Comparison of ENCODE assay signal across 22 cellular contexts in the genomic region with DNA sequence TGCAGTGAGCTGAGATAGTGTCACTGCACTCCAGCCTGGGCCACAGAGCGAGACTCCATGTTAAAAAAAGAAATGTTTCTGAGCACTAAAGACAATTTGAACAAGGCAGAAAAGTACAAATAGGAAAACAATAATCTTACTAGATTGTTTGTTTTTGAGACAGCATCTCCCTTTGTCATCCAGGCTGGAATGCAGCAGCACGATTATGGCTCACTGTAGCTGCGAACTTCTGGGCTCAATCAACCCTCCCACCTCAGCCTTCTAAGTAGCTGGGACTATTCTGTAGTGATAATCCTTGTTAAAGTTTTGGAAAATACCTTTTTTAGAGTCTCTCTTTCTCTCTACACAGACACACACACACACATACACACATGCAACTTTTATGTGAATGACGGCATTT.
A peak's percentile ranks its signal among the peaks of the same experiment; 100 is the strongest.
DNase-seq lines count a peak whose midpoint lies in the region; ATAC-seq, FAIRE-seq and TF ChIP-seq lines count a peak whose summit lies in the region.
"Had no signal": no experiment of that assay in that cellular context is flagged by ENCODE, and none has a peak within 500 bp of the region (broad histone marks: within the 10 kb centered on the region; RNA-seq: fewer than 3 reads in every experiment).

No MANE protein-coding gene starts in this region.

- H2BK120ac ChIP-seq in H9 (ENCODE audit: low read depth, low read length, poor library complexity, severe bottlenecking), result no peak overlapping the region

- H4K8ac ChIP-seq in H9 (replicated peaks; ENCODE audit: insufficient read length, low read depth, low read length), result no peak overlapping the region

- H3K79me1 ChIP-seq in H9 (ENCODE audit: insufficient read depth, low read depth, low read length, poor library complexity, severe bottlenecking), result no peaks in the 10 kb centered on the region

- TF ChIP-seq CTCF in HEK293 (tag by site-specific recombination; IDR thresholded peaks at IDR 0.05) (no peak), WI38 (IDR thresholded peaks at IDR 0.05; ENCODE audit: low read depth, low read length) (no peak), tibial artery (IDR thresholded peaks at IDR 0.05) (no peak), H9 (conservative IDR thresholded peaks at IDR 0.05) (no peak), HepG2 (CRISPR knock-in tag; IDR thresholded peaks at IDR 0.05) (no peak)

- H2AFZ ChIP-seq in H9 (ENCODE audit: low read length), result no peak overlapping the region
- H2AFZ ChIP-seq in HepG2 (ENCODE audit: low read length), result no peak overlapping the region

- CTCF ChIA-PET in HEK293 (lab: Yijun Ruan, JAX) (interaction anchor here (0.6 to 0.7 kb wide), 2 partner anchors 71 to 292 kb away, joined by 3 read pairs; no protein-coding TSS in a partner anchor), HepG2 (lab: Yijun Ruan, JAX; ENCODE audit: low intra/inter-chr PET ratio, low total read pairs) (no interaction called here)

- no peak for TF ChIP-seq POLR2A in HepG2 (IDR thresholded peaks at IDR 0.05; ENCODE audit: insufficient read depth in 1 of 2, low read depth in 2 of 2, low read length in 2 of 2)

- H3K4me3 ChIP-seq in HEK293 (ENCODE audit: low read depth, low read length) (no peak overlapping the region), WI38 (ENCODE audit: low read depth, low read length) (0 out of 2 replicates have a peak overlapping the region, but pooled peaks have one; percentile 6), muscle layer of duodenum (ENCODE audit: low read depth in 1 of 2, low read length in 2 of 2) (no peak overlapping the region), tibial artery (no peak overlapping the region), HepG2 (replicated peaks in 1 of 3; ENCODE audit: insufficient read depth in 1 of 3, low read depth in 2 of 3, low read length in 3 of 3) (no peak overlapping the region)
- H3K4me3 ChIP-seq: mucosa of descending colon, SJCRH30, thyroid gland had no signal

- POLR2A ChIA-PET in HEK293 (lab: Yijun Ruan, JAX), result no interaction called here
- POLR2A ChIA-PET in HepG2 (lab: Yijun Ruan, JAX), result no interaction called here

- H3K4ac ChIP-seq in H9 (ENCODE audit: low read depth, low read length), result no peak overlapping the region

- H2BK15ac ChIP-seq in H9 (ENCODE audit: low read depth, low read length), result no peak overlapping the region

- H3K18ac ChIP-seq in H9 (ENCODE audit: insufficient read length, low read depth, low read length), result no peak overlapping the region

- H3K9me3 ChIP-seq in HEK293 (ENCODE audit: control insufficient read depth, insufficient read depth, low read depth, low read length), result no peaks in the 10 kb centered on the region
- H3K9me3 ChIP-seq in muscle layer of duodenum (ENCODE audit: control insufficient read depth in 1 of 2, low read length in 2 of 2), result no peaks in the 10 kb centered on the region
- no peaks in the 10 kb centered on the region for H3K9me3 ChIP-seq in tibial artery
- no peaks in the 10 kb centered on the region for H3K9me3 ChIP-seq in H9 (ENCODE audit: control insufficient read depth, low read depth, low read length)
- no peaks in the 10 kb centered on the region for H3K9me3 ChIP-seq in HepG2 (ENCODE audit: low read length)
- H3K9me3 ChIP-seq: mucosa of descending colon, neutrophil, SJCRH30, thyroid gland had no signal

- no peak overlapping the region for H2AK5ac ChIP-seq in H9 (ENCODE audit: insufficient read length, low read length)

- no peaks in the 10 kb centered on the region for H3K27me3 Mint-ChIP-seq in H9 (ENCODE audit: low read depth)
- H3K27me3 Mint-ChIP-seq: activated CD4-positive, alpha-beta memory T cell treated with anti-CD3 and anti-CD28 coated beads, Interleukin-2, amount 10 ng/mL, durations not matched to agents 7 days and 5 days; stimulated activated memory B cell treated with anti-CD40 and anti-IgM and Interleukin-4, amounts not matched to agents 10 μg/mL and 1 μg/mL and 100 μg/mL, for 72 hours had no signal

- intact Hi-C loops in tibial artery (cut with DNase I; ENCODE audit: low total_unique reads), result loop anchor here (5.0 kb wide), 1 partner anchor 44 kb away; no protein-coding TSS in a partner anchor
- intact Hi-C loops in HepG2 (cut with micrococcal nuclease; ENCODE audit: unreplicated experiment), result loop anchor here (10.0 kb wide), 1 partner anchor 516 kb away; the partner anchor contains the start of gene BCL6

- H3K56ac ChIP-seq in H9 (ENCODE audit: insufficient read length, low read depth, low read length), result no peak overlapping the region

- peaks cover 7 to 8% of the 10 kb centered on the region in 2 experiments; a peak in 3 of 4 replicates for H3K4me1 Mint-ChIP-seq in H9

- no peak for FAIRE-seq in HepG2 (lab: Jason Lieb, UNC)

- H3T11ph ChIP-seq in H9 (ENCODE audit: low read length), result no peak overlapping the region

- H3K14ac ChIP-seq in H9 (ENCODE audit: insufficient read depth, low read length), result no peak overlapping the region

- H3K23ac ChIP-seq in H9 (ENCODE audit: insufficient read length, low read depth, low read length), result no peak overlapping the region

- H4K91ac ChIP-seq in H9 (ENCODE audit: insufficient read length, low read depth, low read length), result no peak overlapping the region

- H3K27ac Mint-ChIP-seq in H9, result no peak overlapping the region
- H3K27ac Mint-ChIP-seq: activated CD4-positive, alpha-beta memory T cell treated with anti-CD3 and anti-CD28 coated beads, Interleukin-2, amount 10 ng/mL, durations not matched to agents 7 days and 5 days; stimulated activated memory B cell treated with anti-CD40 and anti-IgM and Interleukin-4, amounts not matched to agents 10 μg/mL and 1 μg/mL and 100 μg/mL, for 72 hours; WTC11 had no signal

- no peaks in the 10 kb centered on the region for H3K9me3 Mint-ChIP-seq in H9
- H3K9me3 Mint-ChIP-seq: activated CD4-positive, alpha-beta memory T cell treated with anti-CD3 and anti-CD28 coated beads, Interleukin-2, amount 10 ng/mL, durations not matched to agents 7 days and 5 days; stimulated activated memory B cell treated with anti-CD40 and anti-IgM and Interleukin-4, amounts not matched to agents 10 μg/mL and 1 μg/mL and 100 μg/mL, for 72 hours; WTC11 had no signal

- H3K36me3 ChIP-seq in HEK293 (ENCODE audit: control insufficient read depth in 2 of 2, insufficient read depth in 1 of 2, low read length in 2 of 2) (no peaks in the 10 kb centered on the region), muscle layer of duodenum (ENCODE audit: control insufficient read depth in 1 of 2, insufficient read depth in 2 of 2, low read length in 2 of 2) (peaks cover 0 to 17% of the 10 kb centered on the region in 2 donors), tibial artery (no peaks in the 10 kb centered on the region), HepG2 (replicated peaks in 1 of 2; ENCODE audit: control insufficient read depth in 1 of 2, insufficient read depth in 2 of 2, low read length in 2 of 2) (no peaks in the 10 kb centered on the region; a peak in 1 of 5 replicates)
- H3K36me3 ChIP-seq: neutrophil, SJCRH30, thyroid gland had no signal

- no CpG with 5 or more reads among the region's 4 CpGs for WGBS in H9 (ENCODE audit: extremely low coverage, insufficient read length, low lambda C conversion rate)
- WGBS in HepG2 (ENCODE audit: low lambda C conversion rate), result 84% methylated on average over 4 of the region's 4 CpGs

- no peaks in the 10 kb centered on the region for H3K23me2 ChIP-seq in H9 (ENCODE audit: insufficient read length, low read depth, low read length, poor library complexity, severe bottlenecking)

- no peak overlapping the region for H2BK5ac ChIP-seq in H9 (ENCODE audit: insufficient read length, low read length)

- no peaks in the 10 kb centered on the region for H3K79me2 ChIP-seq in H9 (ENCODE audit: insufficient read depth, low read length)
- peaks cover 22% of the 10 kb centered on the region for H3K79me2 ChIP-seq in HepG2 (ENCODE audit: insufficient read depth, low read length)

- no peak for TF ChIP-seq RAD21 in HepG2 (CRISPR knock-in tag; IDR thresholded peaks at IDR 0.05)

- no peak overlapping the region for H2BK12ac ChIP-seq in H9 (ENCODE audit: insufficient read length, low read depth, low read length)

- no peaks in the 10 kb centered on the region for H3K36me3 Mint-ChIP-seq in H9 (ENCODE audit: insufficient read depth in 1 of 3, low read depth in 3 of 3)
- H3K36me3 Mint-ChIP-seq: WTC11 had no signal

- no peak for ATAC-seq in HepG2
- ATAC-seq: left lobe of liver; mucosa of descending colon; stimulated activated memory B cell treated with anti-CD40 and anti-IgM and Interleukin-4, amounts not matched to agents 10 μg/mL and 1 μg/mL and 100 μg/mL, for 72 hours; WTC11 had no signal

- H3K27ac ChIP-seq in HEK293 (ENCODE audit: extremely low read depth, low read depth, low read length) (no peak overlapping the region), muscle layer of duodenum (ENCODE audit: low read length) (peak overlapping the region; percentile 96), tibial artery (peak overlapping the region; percentile 90 to 96), H9 (ENCODE audit: insufficient read length, low read depth, low read length) (no peak overlapping the region), HepG2 (ENCODE audit: extremely low read length, insufficient read depth, low read length) (no peak overlapping the region)
- H3K27ac ChIP-seq: KMS-11, neutrophil, SJCRH30, thyroid gland had no signal

- DNase-seq in tibial artery, result no peak
- DNase-seq in H9, result no peak
- DNase-seq in stimulated activated CD4-positive, alpha-beta T cell treated with anti-CD3 and anti-CD28 coated beads, Interleukin-2, amount 100 ng/mL, for 24 hours, result no peak
- no peak for DNase-seq in HepG2 (ENCODE audit: low spot score)
- DNase-seq: activated CD4-positive, alpha-beta memory T cell treated with anti-CD3 and anti-CD28 coated beads, Interleukin-2, amount 10 ng/mL, durations not matched to agents 7 days and 5 days; activated naive CD4-positive, alpha-beta T cell treated with Interleukin-2 at 50 U/mL for 16 hours; effector memory CD4-positive, alpha-beta T cell; H7; mucosa of descending colon; NCI-H187; NCI-H774; SJCRH30; T-helper 2 cell; thyroid gland had no signal

- no TSS peak for BruUV-seq in HepG2 (replicated peaks; lab: Mats Ljungman, UMichigan)

- no peak overlapping the region for H3K4me3 Mint-ChIP-seq in H9
- H3K4me3 Mint-ChIP-seq: activated CD4-positive, alpha-beta memory T cell treated with anti-CD3 and anti-CD28 coated beads, Interleukin-2, amount 10 ng/mL, durations not matched to agents 7 days and 5 days; stimulated activated memory B cell treated with anti-CD40 and anti-IgM and Interleukin-4, amounts not matched to agents 10 μg/mL and 1 μg/mL and 100 μg/mL, for 72 hours; WTC11 had no signal

- H3K27me3 ChIP-seq in muscle layer of duodenum (ENCODE audit: low read depth, low read length), result no peaks in the 10 kb centered on the region
- no peaks in the 10 kb centered on the region for H3K27me3 ChIP-seq in tibial artery
- H3K27me3 ChIP-seq in H9 (ENCODE audit: insufficient read depth, low read length), result no peaks in the 10 kb centered on the region
- H3K27me3 ChIP-seq in HepG2 (ENCODE audit: control insufficient read depth in 1 of 2, insufficient read depth in 2 of 2, low read length in 2 of 2), result no peaks in the 10 kb centered on the region
- H3K27me3 ChIP-seq: neutrophil, SJCRH30, thyroid gland had no signal

- H2BK20ac ChIP-seq in H9 (ENCODE audit: low read depth, low read length, poor library complexity, severe bottlenecking), result no peak overlapping the region

- H3K4me1 ChIP-seq in HEK293 (ENCODE audit: control insufficient read depth, insufficient read depth, low read length) (peaks cover 2% of the 10 kb centered on the region; the same call in 1 of the 2 replicates), muscle layer of duodenum (ENCODE audit: control insufficient read depth in 1 of 2, insufficient read depth in 2 of 2, low read length in 2 of 2) (peaks cover 27 to 30% of the 10 kb centered on the region in 2 donors), tibial artery (peaks cover 0 to 98% (median 75%) of the 10 kb centered on the region in 4 donors), H9 (ENCODE audit: insufficient read depth, low read length) (peaks cover 5% of the 10 kb centered on the region; the same call in 1 of the 2 replicates), HepG2 (ENCODE audit: insufficient read depth, low read length) (peaks cover 80% of the 10 kb centered on the region)
- H3K4me1 ChIP-seq: SJCRH30 had no signal

- no peak overlapping the region for H4K5ac ChIP-seq in H9 (ENCODE audit: insufficient read length, low read depth, low read length)

- no peaks in the 10 kb centered on the region for H4K20me1 ChIP-seq in H9 (ENCODE audit: control insufficient read depth, insufficient read depth, insufficient read length)
- no peaks in the 10 kb centered on the region for H4K20me1 ChIP-seq in HepG2 (ENCODE audit: insufficient read depth, low read length)

- H3K4me2 ChIP-seq in H9 (ENCODE audit: insufficient read depth, insufficient read length, low read length) (no peak overlapping the region), HepG2 (ENCODE audit: low read depth, low read length) (no peak overlapping the region)
- H3K4me2 ChIP-seq: KMS-11 had no signal

- TF ChIP-seq EP300 in HepG2 (IDR thresholded peaks at IDR 0.05; ENCODE audit: low read depth in 2 of 2, low read length in 2 of 2) (no peak), HepG2 (CRISPR knock-in tag; IDR thresholded peaks at IDR 0.05; ENCODE audit: borderline replicate concordance) (no peak)

- in situ Hi-C loops in HepG2 (cut with HindIII; ENCODE audit: extremely low pct_ligation_motif_present, low pct_unique_long_range_greater_than_20kb), result no loop called here

- H3K9ac ChIP-seq in H9 (ENCODE audit: extremely low read depth, insufficient read length, low read length) (no peak overlapping the region), HepG2 (ENCODE audit: insufficient read depth, low read depth, low read length) (no peak overlapping the region)
- H3K9ac ChIP-seq: KMS-11 had no signal

Comparison
In these comparisons a context has a peak if more than half of its experiments do, and no peak if none do; other contexts are left out.
1. H3K27ac ChIP-seq: peak in muscle layer of duodenum (single experiment) and tibial artery (2 of 2); none in HEK293 (single experiment), H9 (single experiment) and HepG2 (single experiment).